26 cellular contexts compared by ENCODE assay signal in the genomic region with DNA sequence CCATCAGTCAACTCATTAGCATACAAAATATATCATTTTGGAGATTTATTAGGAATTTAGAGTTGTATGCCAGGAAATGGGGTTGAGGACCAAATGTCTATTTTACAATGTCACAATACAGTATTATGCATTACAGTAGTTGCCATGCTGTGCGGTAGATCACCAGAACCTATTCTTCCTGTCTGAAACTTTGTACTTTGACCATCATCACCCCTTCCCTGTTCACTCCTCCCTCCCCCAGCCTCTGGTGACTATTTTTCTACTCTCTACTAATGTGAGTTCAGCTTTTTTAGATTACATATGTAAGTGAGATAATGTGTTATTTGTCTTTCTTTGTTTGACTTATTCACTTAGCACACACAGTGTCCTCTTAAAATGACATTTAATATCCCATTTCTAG. TPM values are rescaled to one million over a fixed set of nuclear protein-coding genes. Genes with fewer than 3 reads are reported as not detected.
DNase-seq lines count a peak whose midpoint lies in the region; TF ChIP-seq lines count a peak whose summit lies in the region.
"Had no signal": no experiment of that assay in that cellular context is flagged by ENCODE, and none has a peak within 500 bp of the region (broad histone marks: within the 10 kb centered on the region; RNA-seq: fewer than 3 reads in every experiment).

No MANE protein-coding gene starts in this region.

- H3K56ac ChIP-seq in H9 (ENCODE audit: insufficient read length, low read depth, low read length) = no peak overlapping the region

- H3K9me3 Mint-ChIP-seq in H9 = no peaks in the 10 kb centered on the region
- H3K9me3 Mint-ChIP-seq: CD8-positive, alpha-beta T cell had no signal

- peaks cover 16 to 50% (median 46%) of the 10 kb centered on the region in 3 experiments for H3K36me3 Mint-ChIP-seq in H9 (ENCODE audit: insufficient read depth in 1 of 3, low read depth in 3 of 3)

- H4K20me1 ChIP-seq in H9 (ENCODE audit: control insufficient read depth, insufficient read depth, insufficient read length) = no peaks in the 10 kb centered on the region

- H3K14ac ChIP-seq in H9 (ENCODE audit: insufficient read depth, low read length) (no peak overlapping the region), trophoblast cell (ENCODE audit: low read length) (no peak overlapping the region)

- TF ChIP-seq RAD21 in liver (IDR thresholded peaks at IDR 0.05) = no peak

- H2BK15ac ChIP-seq in H9 (ENCODE audit: low read depth, low read length) = no peak overlapping the region

- no peak overlapping the region for H4K5ac ChIP-seq in H9 (ENCODE audit: insufficient read length, low read depth, low read length)

- H3K18ac ChIP-seq in H9 (ENCODE audit: insufficient read length, low read depth, low read length) (no peak overlapping the region), trophoblast cell (ENCODE audit: low read length) (no peak overlapping the region)

- no peak overlapping the region for H3K4ac ChIP-seq in H9 (ENCODE audit: low read depth, low read length)
- no peak overlapping the region for H3K4ac ChIP-seq in trophoblast cell (ENCODE audit: low read depth, low read length)

- H4K8ac ChIP-seq in H9 (replicated peaks; ENCODE audit: insufficient read length, low read depth, low read length) = no peak overlapping the region
- no peak overlapping the region for H4K8ac ChIP-seq in trophoblast cell (ENCODE audit: low read depth, low read length)

- no peaks in the 10 kb centered on the region for H3K23me2 ChIP-seq in H9 (ENCODE audit: insufficient read length, low read depth, low read length, poor library complexity, severe bottlenecking)

- H3K36me3 ChIP-seq in liver (ENCODE audit: control insufficient read depth in 4 of 4, insufficient read depth in 3 of 4, low read depth in 1 of 4, low read length in 3 of 4) = peaks cover 0 to 5% (median 2%) of the 10 kb centered on the region in 4 donors
- H3K36me3 ChIP-seq in trophoblast cell (ENCODE audit: control insufficient read depth in 1 of 2, insufficient read depth in 2 of 2, low read length in 2 of 2) = peaks cover 2 to 7% of the 10 kb centered on the region in 2 experiments
- no peaks in the 10 kb centered on the region for H3K36me3 ChIP-seq in right atrium auricular region

- H3K4me3 ChIP-seq in liver (ENCODE audit: low read depth in 1 of 3, low read length in 3 of 3) (no peak overlapping the region), trophoblast cell (ENCODE audit: low read depth, low read length) (no peak overlapping the region), right atrium auricular region (no peak overlapping the region)
- H3K4me3 ChIP-seq: BLaER1 treated with 17β-estradiol and CSF1 and Interleukin-3, amounts not matched to agents 10 nM and 100 nM; GM12878; PC-9; SJCRH30 had no signal

- H2AFZ ChIP-seq in H9 (ENCODE audit: low read length) = no peak overlapping the region
- no peak overlapping the region for H2AFZ ChIP-seq in trophoblast cell (ENCODE audit: insufficient read depth, low read length, poor library complexity)
- H2AFZ ChIP-seq: PC-9 had no signal

- H3K4me3 Mint-ChIP-seq in H9 = no peak overlapping the region; a peak in 1 of 5 replicates
- H3K4me3 Mint-ChIP-seq: CD8-positive, alpha-beta T cell had no signal

- H4K12ac ChIP-seq in trophoblast cell (ENCODE audit: low read depth, low read length) = no peak overlapping the region

- peaks cover 3% of the 10 kb centered on the region; the same call in 1 of the 2 replicates for H3K4me1 ChIP-seq in H9 (ENCODE audit: insufficient read depth, low read length)
- peaks cover 0 to 8% (median 0%) of the 10 kb centered on the region in 4 donors for H3K4me1 ChIP-seq in liver (ENCODE audit: control insufficient read depth in 4 of 4, insufficient read depth in 4 of 4, low read length in 3 of 4)
- no peaks in the 10 kb centered on the region for H3K4me1 ChIP-seq in trophoblast cell (ENCODE audit: control insufficient read depth in 1 of 2, insufficient read depth in 2 of 2, low read length in 2 of 2)
- no peaks in the 10 kb centered on the region for H3K4me1 ChIP-seq in right atrium auricular region
- H3K4me1 ChIP-seq: BLaER1 treated with 17β-estradiol and CSF1 and Interleukin-3, amounts not matched to agents 10 nM and 100 nM; Caco-2; SJCRH30 had no signal

- H3K27me3 Mint-ChIP-seq in H9 (ENCODE audit: low read depth) = no peaks in the 10 kb centered on the region

- H3K79me1 ChIP-seq in H9 (ENCODE audit: insufficient read depth, low read depth, low read length, poor library complexity, severe bottlenecking) = no peaks in the 10 kb centered on the region
- H3K79me1 ChIP-seq in trophoblast cell (ENCODE audit: low read length) = no peaks in the 10 kb centered on the region

- H3K9ac ChIP-seq in H9 (ENCODE audit: extremely low read depth, insufficient read length, low read length) = no peak overlapping the region
- no peak overlapping the region for H3K9ac ChIP-seq in liver (ENCODE audit: low read depth in 1 of 2, low read length in 2 of 2)
- H3K9ac ChIP-seq in trophoblast cell (ENCODE audit: low read length) = no peak overlapping the region
- H3K9ac ChIP-seq: BLaER1 treated with 17β-estradiol and CSF1 and Interleukin-3, amounts not matched to agents 10 nM and 100 nM had no signal

- H3K27ac ChIP-seq in 22Rv1 = peak overlapping the region; percentile 35
- H3K27ac ChIP-seq in H9 (ENCODE audit: insufficient read length, low read depth, low read length) = no peak overlapping the region
- H3K27ac ChIP-seq in VCaP = peak overlapping the region; percentile 47
- no peak overlapping the region for H3K27ac ChIP-seq in liver (ENCODE audit: low read depth in 1 of 2, low read length in 2 of 2)
- H3K27ac ChIP-seq in trophoblast cell (ENCODE audit: low read depth, low read length) = no peak overlapping the region
- no peak overlapping the region for H3K27ac ChIP-seq in right atrium auricular region
- H3K27ac ChIP-seq: BLaER1 treated with 17β-estradiol and CSF1 and Interleukin-3, amounts not matched to agents 10 nM and 100 nM; PC-9; SJCRH30 had no signal

- H3K4me2 ChIP-seq in H9 (ENCODE audit: insufficient read depth, insufficient read length, low read length) = no peak overlapping the region
- no peak overlapping the region for H3K4me2 ChIP-seq in trophoblast cell (ENCODE audit: low read length)
- H3K4me2 ChIP-seq: BLaER1 treated with 17β-estradiol and CSF1 and Interleukin-3, amounts not matched to agents 10 nM and 100 nM; PC-9 had no signal

- H2BK20ac ChIP-seq in H9 (ENCODE audit: low read depth, low read length, poor library complexity, severe bottlenecking) = no peak overlapping the region

- no peak overlapping the region for H2BK120ac ChIP-seq in H9 (ENCODE audit: low read depth, low read length, poor library complexity, severe bottlenecking)
- no peak overlapping the region for H2BK120ac ChIP-seq in trophoblast cell (ENCODE audit: insufficient read depth, low read length, poor library complexity)

- H3K79me2 ChIP-seq in H9 (ENCODE audit: insufficient read depth, low read length) (peaks cover 1% of the 10 kb centered on the region; the same call in 1 of the 2 replicates), trophoblast cell (ENCODE audit: control insufficient read depth, insufficient read depth, low read length, poor library complexity) (no peaks in the 10 kb centered on the region)

- peaks cover 11% of the 10 kb centered on the region in 2 experiments for H3K4me1 Mint-ChIP-seq in H9

- H3K9me3 ChIP-seq in H9 (ENCODE audit: control insufficient read depth, low read depth, low read length) (no peaks in the 10 kb centered on the region), liver (ENCODE audit: control insufficient read depth in 4 of 4, low read length in 3 of 4) (no peaks in the 10 kb centered on the region), trophoblast cell (ENCODE audit: insufficient read depth, low read depth, low read length) (no peaks in the 10 kb centered on the region), right atrium auricular region (no peaks in the 10 kb centered on the region)
- H3K9me3 ChIP-seq: Caco-2, SJCRH30 had no signal

- H2BK12ac ChIP-seq in H9 (ENCODE audit: insufficient read length, low read depth, low read length) (no peak overlapping the region), trophoblast cell (ENCODE audit: low read length) (no peak overlapping the region)

- no CpG with 5 or more reads among the region's 1 CpG for WGBS in H9 (ENCODE audit: extremely low coverage, insufficient read length, low lambda C conversion rate)
- WGBS in liver = 56% methylated on average over 1 of the region's 1 CpG
- whole genome bisulfite sequencing in trophoblast cell (ENCODE audit: extremely low coverage, insufficient coverage, insufficient read length) = no CpG with 5 or more reads among the region's 1 CpG

- H3K27me3 ChIP-seq in H9 (ENCODE audit: insufficient read depth, low read length) (no peaks in the 10 kb centered on the region), liver (ENCODE audit: control insufficient read depth in 4 of 4, insufficient read depth in 4 of 4, low read length in 3 of 4) (no peaks in the 10 kb centered on the region), trophoblast cell (ENCODE audit: insufficient read depth, low read length) (no peaks in the 10 kb centered on the region), right atrium auricular region (no peaks in the 10 kb centered on the region)
- H3K27me3 ChIP-seq: BLaER1 treated with 17β-estradiol and CSF1 and Interleukin-3, amounts not matched to agents 10 nM and 100 nM; SJCRH30 had no signal

- H3K27ac Mint-ChIP-seq in H9 = peak overlapping the region; percentile 26 to 56 (median 52); a peak in 4 of 7 replicates
- H3K27ac Mint-ChIP-seq: CD8-positive, alpha-beta T cell had no signal

- H4K91ac ChIP-seq in H9 (ENCODE audit: insufficient read length, low read depth, low read length) (no peak overlapping the region), trophoblast cell (ENCODE audit: low read depth, low read length) (no peak overlapping the region)

- H2AK5ac ChIP-seq in H9 (ENCODE audit: insufficient read length, low read length) (no peak overlapping the region), trophoblast cell (ENCODE audit: low read length) (no peak overlapping the region)

- H2BK5ac ChIP-seq in H9 (ENCODE audit: insufficient read length, low read length) (no peak overlapping the region), trophoblast cell (ENCODE audit: low read depth, low read length, poor library complexity) (no peak overlapping the region)

- no peak for TF ChIP-seq CTCF in 22Rv1 (IDR thresholded peaks at IDR 0.05)
- TF ChIP-seq CTCF in H9 (conservative IDR thresholded peaks at IDR 0.05) = no peak
- TF ChIP-seq CTCF in VCaP (conservative IDR thresholded peaks at IDR 0.05) = no peak
- no peak for TF ChIP-seq CTCF in liver (IDR thresholded peaks at IDR 0.05; ENCODE audit: low read depth, low read length, missing input control)
- TF ChIP-seq CTCF in right atrium auricular region (IDR thresholded peaks at IDR 0.05) = no peak

- H3K23ac ChIP-seq in H9 (ENCODE audit: insufficient read length, low read depth, low read length) = no peak overlapping the region
- no peak overlapping the region for H3K23ac ChIP-seq in trophoblast cell (ENCODE audit: low read length)

- H3T11ph ChIP-seq in H9 (ENCODE audit: low read length) = no peak overlapping the region

- no peak for DNase-seq in H9
- no peak for DNase-seq in foreskin melanocyte
- DNase-seq in trophoblast cell = no peak
- DNase-seq in NCI-H1436 treated with DMSO at 0.1 percent for 48 hours (lab: John Stamatoyannopoulos, UW) = no peak
- no peak for DNase-seq in right atrium auricular region (ENCODE audit: low spot score)
- DNase-seq: AML-193; Caco-2; CD8-positive, alpha-beta T cell; DMS79; EL; GDM1; IMR-90; KG1; MM.1S; NCI-H187 treated with DMSO at 0.1 percent for 48 hours; NCI-H446; NCI-H524 treated with DMSO at 0.1 percent for 48 hours; NCI-H774; NK-92 treated with Interleukin-12 subunit alpha and Interleukin-12 subunit beta, amount 100 ng/mL, for 24 hours; PC-9; SJCRH30 had no signal

RNA-seq across cellular contexts. Expression of a gene that starts 50.8 kb away (rescaled TPM):
- 67.4 and 75.4 TPM in 2 replicates for total RNA-seq in H9 (2021)
- 10 to 100 TPM; 12.2 to 14.6 TPM for total RNA-seq in liver
- 1 to 10 TPM; 2.5 to 5.8 TPM for polyA plus RNA-seq in liver
- polyA plus RNA-seq in trophoblast cell (2013) = 12.4 and 13.0 TPM in 2 replicates
- total RNA-seq in right atrium auricular region = 10 to 100 TPM; 15.9 to 21.9 TPM

Comparison
In these comparisons a context has a peak if more than half of its experiments do, and no peak if none do; other contexts are left out.
1. H3K27ac ChIP-seq: peak in 22Rv1 (single experiment) and VCaP (single experiment); none in H9 (single experiment), liver (0 of 2), trophoblast cell (single experiment) and right atrium auricular region (0 of 2).